31 cellular contexts compared by ENCODE assay signal in genomic region chr5:57504357-57504756, GRCh38. TPM values are rescaled to one million over a fixed set of nuclear protein-coding genes. Genes with fewer than 3 reads are reported as not detected.
DNase-seq lines count a peak whose midpoint lies in the region; FAIRE-seq and TF ChIP-seq lines count a peak whose summit lies in the region.
"Had no signal": no experiment of that assay in that cellular context is flagged by ENCODE, and none has a peak within 500 bp of the region (broad histone marks: within the 10 kb centered on the region; RNA-seq: fewer than 3 reads in every experiment).

No MANE protein-coding gene starts in this region.

- H3K4me2 ChIP-seq in SK-N-SH (no peak overlapping the region), mammary epithelial cell (ENCODE audit: insufficient read depth, low read depth, low read length) (no peak overlapping the region), PC-9 (no peak overlapping the region)

- H3K79me2 ChIP-seq in SK-N-SH (ENCODE audit: insufficient read depth) (no peaks in the 10 kb centered on the region), mammary epithelial cell (ENCODE audit: insufficient read depth, low read length) (no peaks in the 10 kb centered on the region), PC-9 (ENCODE audit: low read depth) (no peaks in the 10 kb centered on the region)

- H3K36me3 ChIP-seq in SK-N-SH (replicated peaks in 1 of 2; ENCODE audit: control insufficient read depth in 1 of 2, insufficient read depth in 2 of 2, low read length in 1 of 2) (no peaks in the 10 kb centered on the region), mammary epithelial cell (ENCODE audit: insufficient read depth, low read length) (no peaks in the 10 kb centered on the region), muscle layer of duodenum (ENCODE audit: control insufficient read depth in 1 of 2, insufficient read depth in 2 of 2, low read length in 2 of 2) (no peaks in the 10 kb centered on the region), PC-9 (ENCODE audit: low read depth) (no peaks in the 10 kb centered on the region)
- H3K36me3 ChIP-seq in effector memory CD4-positive, alpha-beta T cell (ENCODE audit: control insufficient read depth, insufficient read depth, low read length) = no peaks in the 10 kb centered on the region
- H3K36me3 ChIP-seq: brain microvascular endothelial cell, MG63 had no signal

- H3F3A ChIP-seq in SK-N-SH (replicated peaks; ENCODE audit: insufficient read depth) = no peaks in the 10 kb centered on the region
- no peaks in the 10 kb centered on the region for H3F3A ChIP-seq in PC-9 (ENCODE audit: insufficient read depth, low read depth)

- no peak for TF ChIP-seq POLR2A in H54 (IDR thresholded peaks at IDR 0.05; ENCODE audit: low read depth, low read length)

- POLR2A ChIA-PET in SK-N-SH (lab: Yijun Ruan, JAX) (no interaction called here), PC-9 (lab: Charles Lee; ENCODE audit: unreplicated experiment) (no interaction called here)

- H3K4me3 ChIP-seq in SK-N-SH (ENCODE audit: low read depth in 2 of 2, low read length in 1 of 2) (no peak overlapping the region), mammary epithelial cell (replicated peaks in 1 of 3; ENCODE audit: insufficient read depth in 1 of 3, low read depth in 2 of 3, low read length in 3 of 3) (no peak overlapping the region), muscle layer of duodenum (ENCODE audit: low read depth in 1 of 2, low read length in 2 of 2) (no peak overlapping the region), PC-9 (no peak overlapping the region)
- no peak overlapping the region for H3K4me3 ChIP-seq in effector memory CD4-positive, alpha-beta T cell (ENCODE audit: insufficient read depth, low read depth, low read length, poor library complexity, severe bottlenecking)
- H3K4me3 ChIP-seq: MG63 had no signal

- intact Hi-C loops in mammary epithelial cell (cut with micrococcal nuclease) (no loop called here), PC-9 (cut with micrococcal nuclease; ENCODE audit: unreplicated experiment) (loop anchor here (5.0 kb wide), 1 partner anchor 333 kb away; no protein-coding TSS in a partner anchor)

- H2AFZ ChIP-seq in SK-N-SH (ENCODE audit: low read depth) = no peak overlapping the region
- no peak overlapping the region for H2AFZ ChIP-seq in mammary epithelial cell (ENCODE audit: low read depth, low read length)
- H2AFZ ChIP-seq in PC-9 = no peak overlapping the region

- H3K4me1 ChIP-seq in SK-N-SH (ENCODE audit: control insufficient read depth in 1 of 2, insufficient read depth in 2 of 2, low read depth in 1 of 2, low read length in 1 of 2) = peaks cover 6 to 15% of the 10 kb centered on the region in 2 experiments; a peak in 3 of 4 replicates
- peaks cover 7% of the 10 kb centered on the region for H3K4me1 ChIP-seq in mammary epithelial cell (ENCODE audit: insufficient read depth, low read length)
- H3K4me1 ChIP-seq in muscle layer of duodenum (ENCODE audit: control insufficient read depth in 1 of 2, insufficient read depth in 2 of 2, low read length in 2 of 2) = peaks cover 0 to 4% of the 10 kb centered on the region in 2 donors
- H3K4me1 ChIP-seq in effector memory CD4-positive, alpha-beta T cell (ENCODE audit: control insufficient read depth, insufficient read depth, low read length, poor library complexity, severe bottlenecking) = no peaks in the 10 kb centered on the region
- H3K4me1 ChIP-seq in PC-9 (replicated peaks; ENCODE audit: insufficient read depth) = peaks cover 8% of the 10 kb centered on the region

- TF ChIP-seq EP300 in SK-N-SH (IDR thresholded peaks at IDR 0.05; ENCODE audit: borderline replicate concordance in 1 of 2, low read depth in 1 of 2, low read length in 1 of 2) = no peak

- H4K20me1 ChIP-seq in SK-N-SH (ENCODE audit: insufficient read depth) (no peaks in the 10 kb centered on the region), mammary epithelial cell (ENCODE audit: insufficient read depth, low read length) (no peaks in the 10 kb centered on the region), PC-9 (ENCODE audit: insufficient read depth) (no peaks in the 10 kb centered on the region)

- DNase-seq in H54 (ENCODE audit: insufficient read length, low spot score) = no peak
- no peak for DNase-seq in SK-N-SH
- peak; percentile 58 for DNase-seq in mammary epithelial cell
- DNase-seq in NCI-H2196 treated with DMSO at 0.1 percent for 48 hours (lab: John Stamatoyannopoulos, UW; ENCODE audit: unreplicated experiment) = no peak
- no peak for DNase-seq in effector memory CD4-positive, alpha-beta T cell
- no peak for DNase-seq in T-helper 2 cell
- no peak for DNase-seq in PC-9
- DNase-seq: activated CD4-positive, alpha-beta memory T cell treated with anti-CD3 and anti-CD28 coated beads, Interleukin-2, amount 10 ng/mL, durations not matched to agents 7 days and 5 days; activated effector memory CD4-positive, alpha-beta T cell treated with anti-CD3 and anti-CD28 coated beads, Interleukin-2, amount 50 U/mL, for 16 hours; activated naive CD8-positive, alpha-beta T cell treated with anti-CD3 and anti-CD28 coated beads, Interleukin-2, amount 10 ng/mL, durations not matched to agents 7 days and 5 days; brain microvascular endothelial cell; C1 segment of cervical spinal cord; DMS79 treated with DMSO at 0.1 percent for 48 hours; glutamatergic neuron; kidney glomerular epithelial cell; MG63; NCI-H1417; NCI-H2081 treated with DMSO at 0.1 percent for 48 hours; NCI-H446; NCI-H82; nucleus accumbens; SHP77 treated with DMSO at 0.1 percent for 48 hours; small intestine; stimulated activated CD4-positive, alpha-beta T cell treated with anti-CD3 and anti-CD28 coated beads, Interleukin-2, amount 100 ng/mL, for 24 hours; substantia nigra had no signal

- BruUV-seq in mammary epithelial cell (replicated peaks; lab: Mats Ljungman, UMichigan) = no TSS peak
- BruUV-seq in PC-9 (replicated peaks; lab: Mats Ljungman, UMichigan) = no TSS peak

- TF ChIP-seq RAD21 in SK-N-SH (IDR thresholded peaks at IDR 0.05; ENCODE audit: low read length) = no peak

- H3K9me3 ChIP-seq in SK-N-SH = no peaks in the 10 kb centered on the region
- H3K9me3 ChIP-seq in mammary epithelial cell (replicated peaks; ENCODE audit: insufficient read depth, low read length) = no peaks in the 10 kb centered on the region
- no peaks in the 10 kb centered on the region for H3K9me3 ChIP-seq in muscle layer of duodenum (ENCODE audit: control insufficient read depth in 1 of 2, low read length in 2 of 2)
- H3K9me3 ChIP-seq in effector memory CD4-positive, alpha-beta T cell (ENCODE audit: control insufficient read depth, low read length) = no peaks in the 10 kb centered on the region
- H3K9me3 ChIP-seq in PC-9 (ENCODE audit: insufficient read depth, low read depth) = no peaks in the 10 kb centered on the region
- H3K9me3 ChIP-seq: MG63 had no signal

- H3K9me2 ChIP-seq in SK-N-SH (no peaks in the 10 kb centered on the region), PC-9 (ENCODE audit: insufficient read depth) (no peaks in the 10 kb centered on the region)

- dilution Hi-C loops in mammary epithelial cell (cut with HindIII; ENCODE audit: low sequenced_read_pairs) = no loop called here

- in situ Hi-C loops in mammary epithelial cell (cut with MboI; ENCODE audit: low sequenced_read_pairs in 2 of 2) = loop anchor here (5.0 to 25.0 kb wide), 4 partner anchors 202 to 960 kb away; partner anchors contain the start of gene PLK2 (in 2 of the 2)

- TF ChIP-seq CTCF in SK-N-SH (IDR thresholded peaks at IDR 0.05) (no peak), mammary epithelial cell (conservative IDR thresholded peaks at IDR 0.05 in 1 of 2, IDR thresholded peaks at IDR 0.05 in 1 of 2; ENCODE audit: extremely low read depth in 1 of 2, insufficient read depth in 1 of 2, low read depth in 1 of 2, low read length in 2 of 2) (no peak), PC-9 (conservative IDR thresholded peaks at IDR 0.05) (no peak)

- no peaks in the 10 kb centered on the region for H3K27me3 ChIP-seq in SK-N-SH (ENCODE audit: insufficient read depth)
- H3K27me3 ChIP-seq in mammary epithelial cell (ENCODE audit: insufficient read depth, low read length) = no peaks in the 10 kb centered on the region
- H3K27me3 ChIP-seq in muscle layer of duodenum (ENCODE audit: low read depth, low read length) = no peaks in the 10 kb centered on the region
- no peaks in the 10 kb centered on the region for H3K27me3 ChIP-seq in effector memory CD4-positive, alpha-beta T cell (replicated peaks; ENCODE audit: control insufficient read depth, insufficient read depth, low read length, poor library complexity, severe bottlenecking)
- no peaks in the 10 kb centered on the region for H3K27me3 ChIP-seq in PC-9 (ENCODE audit: insufficient read depth, low read depth)
- H3K27me3 ChIP-seq: brain microvascular endothelial cell, MG63 had no signal

- 83% methylated on average over 5 of the region's 5 CpGs for WGBS in SK-N-SH (ENCODE audit: low lambda C conversion rate)
- WGBS in mammary epithelial cell (ENCODE audit: low coverage, missing lambda C conversion rate) = 76% methylated on average over 5 of the region's 5 CpGs

- FAIRE-seq in H54 (lab: Jason Lieb, UNC) = peak; percentile 41
- FAIRE-seq: colon, small intestine had no signal

- peak overlapping the region; percentile 57 to 89; a peak in 3 of 4 replicates for H3K27ac ChIP-seq in SK-N-SH (ENCODE audit: low read depth in 2 of 2, low read length in 1 of 2)
- H3K27ac ChIP-seq in mammary epithelial cell (ENCODE audit: insufficient read depth, low read depth, low read length) = no peak overlapping the region
- H3K27ac ChIP-seq in muscle layer of duodenum (ENCODE audit: low read length) = peak overlapping the region; percentile 10
- no peak overlapping the region for H3K27ac ChIP-seq in effector memory CD4-positive, alpha-beta T cell (ENCODE audit: insufficient read depth, low read length, poor library complexity, severe bottlenecking)
- H3K27ac ChIP-seq in PC-9 = no peak overlapping the region
- H3K27ac ChIP-seq: brain microvascular endothelial cell had no signal

- no peak overlapping the region for H3K9ac ChIP-seq in SK-N-SH
- no peak overlapping the region for H3K9ac ChIP-seq in mammary epithelial cell (ENCODE audit: insufficient read depth, low read length)

- CTCF ChIA-PET in SK-N-SH (lab: Yijun Ruan, JAX) (interaction anchor here (1.2 kb wide), 1 partner anchor 957 kb away, joined by 3 read pairs; no protein-coding TSS in a partner anchor), mammary epithelial cell (lab: Charles Lee; ENCODE audit: low non-redundant PET) (no interaction called here), PC-9 (lab: Charles Lee) (no interaction called here)

RNA-seq across cellular contexts. Expression of gene ACTBL2, which starts 21.7 kb away (rescaled TPM):
- 0.99 and 1.0 TPM in 2 replicates for polyA plus RNA-seq in SK-N-SH (2012; rRNA removed)
- polyA plus RNA-seq in SK-N-SH (2012; cell fraction: cytosol; rRNA removed) = 0.80 and 0.85 TPM in 2 replicates
- 0.65 and 1.1 TPM in 2 replicates for polyA plus RNA-seq in SK-N-SH (2012; cell fraction: nucleus; rRNA removed)
- total RNA-seq in mammary epithelial cell = under 1 TPM; 0.16 to 0.50 TPM
- 0.10 TPM for polyA plus RNA-seq in mammary epithelial cell
- not detected for polyA minus RNA-seq in mammary epithelial cell
- total RNA-seq in PC-9 (2021) = 0.98 and 1.5 TPM in 2 replicates
- total RNA-seq: activated CD4-positive, alpha-beta memory T cell treated with anti-CD3 and anti-CD28 coated beads, Interleukin-2, amount 10 ng/mL, durations not matched to agents 7 days and 5 days; activated naive CD8-positive, alpha-beta T cell treated with anti-CD3 and anti-CD28 coated beads, Interleukin-2, amount 10 ng/mL, durations not matched to agents 7 days and 5 days; fibroblast of lung; lung microvascular endothelial cell; OCI-LY7; urinary bladder had no signal
- polyA plus RNA-seq: small intestine, urinary bladder had no signal

Comparison
In these comparisons a context has a peak if more than half of its experiments do, and no peak if none do; other contexts are left out.
1. H3K27ac ChIP-seq: peak in SK-N-SH (2 of 2) and muscle layer of duodenum (single experiment); none in mammary epithelial cell (single experiment), effector memory CD4-positive, alpha-beta T cell (single experiment) and PC-9 (single experiment).